1 cellular context compared by ENCODE assay signal in genomic region chr9:129068110-129068509, GRCh38.
TF ChIP-seq lines count a peak whose summit lies in the region.

No MANE protein-coding gene starts in this region.

TF ChIP-seq in HepG2, 621 proteins besides CTCF, POLR2A, EP300 and RAD21:
- TF ChIP-seq SIN3B (IDR thresholded peaks at IDR 0.05; ENCODE audit: low read length) (no peak), AGO2 (optimal IDR thresholded peaks at IDR 0.05; ENCODE audit: low read depth, low read length) (peak; percentile 25)
TF ChIP-seq in HepG2: peak in this region for 1.
